11 cellular contexts compared by ENCODE assay signal in the genomic region with DNA sequence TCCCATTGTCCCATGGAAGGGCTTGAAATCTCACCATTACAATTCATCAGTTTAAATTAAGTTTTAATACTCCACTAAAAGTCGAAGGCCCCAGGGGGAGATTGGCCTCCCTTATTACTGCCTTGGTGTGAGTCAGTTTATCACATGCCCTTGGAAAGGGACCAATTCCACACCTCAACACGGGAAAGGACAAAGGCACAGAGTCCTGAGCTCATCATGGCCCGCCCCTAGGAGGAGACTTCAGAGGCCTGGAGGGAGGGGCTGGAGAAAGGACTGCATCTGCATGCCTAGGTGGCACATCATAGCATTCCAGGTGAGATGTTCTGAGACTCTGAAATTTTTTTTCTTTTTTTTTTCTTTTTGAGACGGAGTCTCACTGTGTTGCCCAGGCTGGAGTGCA. TPM values are rescaled to one million over a fixed set of nuclear protein-coding genes. Genes with fewer than 3 reads are reported as not detected.
DNase-seq lines count a peak whose midpoint lies in the region; ATAC-seq and TF ChIP-seq lines count a peak whose summit lies in the region.
"Had no signal": no experiment of that assay in that cellular context is flagged by ENCODE, and none has a peak within 500 bp of the region (broad histone marks: within the 10 kb centered on the region; RNA-seq: fewer than 3 reads in every experiment).

No MANE protein-coding gene starts in this region.

- H3F3A ChIP-seq in PC-9 (ENCODE audit: insufficient read depth, low read depth): peaks cover 13% of the 10 kb centered on the region; the same call in 1 of the 2 replicates

- H3K27ac ChIP-seq in PC-9 (0 out of 2 replicates have a peak overlapping the region, but pooled peaks have one; percentile 6), esophagus muscularis mucosa (replicated peaks in 1 of 4) (no peak overlapping the region)

- H3K4me1 ChIP-seq in PC-9 (replicated peaks; ENCODE audit: insufficient read depth): peaks cover 11% of the 10 kb centered on the region
- H3K4me1 ChIP-seq in esophagus muscularis mucosa: peaks cover 15 to 26% (median 21%) of the 10 kb centered on the region in 4 donors

- no peak overlapping the region for H2AFZ ChIP-seq in PC-9

- H4K20me1 ChIP-seq in PC-9 (ENCODE audit: insufficient read depth): no peaks in the 10 kb centered on the region

- no peak for DNase-seq in natural killer cell
- DNase-seq in natural killer cell treated with Interleukin-12 subunit alpha and Interleukin-12 subunit beta and Interleukin-15 and Interleukin-18, amount 100 ng/mL, for 72 hours (ENCODE audit: low spot score): no peak
- DNase-seq in PC-9: peak; percentile 88 to 91
- peak; percentile 73 for DNase-seq in glomerular visceral epithelial cell (ENCODE audit: extremely low spot score)
- DNase-seq in stimulated activated effector memory CD8-positive, alpha-beta T cell treated with anti-CD3 and anti-CD28 coated beads, Interleukin-12 subunit alpha, Interleukin-12 subunit beta, amount 100 ng/mL, for 72 hours (ENCODE audit: low spot score in 2 of 2): no peak
- no peak for DNase-seq in esophagus muscularis mucosa (ENCODE audit: extremely low spot score)
- no peak for DNase-seq in globus pallidus (ENCODE audit: low spot score)
- DNase-seq: activated CD8-positive, alpha-beta T cell treated with anti-CD3 and anti-CD28 coated beads, Interleukin-2, amount 10 ng/mL, durations not matched to agents 7 days and 5 days; KBM-7 had no signal

- CTCF ChIA-PET in PC-9 (lab: Charles Lee): interaction anchor here (1.0 kb wide), 1 partner anchor 296 kb away, joined by 4 read pairs; no protein-coding TSS in a partner anchor

- H3K4me3 ChIP-seq in PC-9 (no peak overlapping the region), esophagus muscularis mucosa (no peak overlapping the region)

- ATAC-seq in natural killer cell (no peak), GM19455 (IDR thresholded peaks at IDR 0.05; ENCODE audit: unreplicated experiment) (no peak)
- ATAC-seq in natural killer cell treated with Interleukin-12 subunit alpha and Interleukin-12 subunit beta and Interleukin-15 and Interleukin-18, amount 100 ng/mL, for 72 hours: no peak
- no peak for ATAC-seq in stimulated activated effector memory CD8-positive, alpha-beta T cell treated with anti-CD3 and anti-CD28 coated beads, Interleukin-12 subunit alpha, Interleukin-12 subunit beta, amount 100 ng/mL, for 72 hours
- ATAC-seq: activated CD8-positive, alpha-beta T cell treated with anti-CD3 and anti-CD28 coated beads, Interleukin-2, amount 10 ng/mL, durations not matched to agents 7 days and 5 days had no signal

- WGBS in esophagus muscularis mucosa: 79% methylated on average over 4 of the region's 4 CpGs

- intact Hi-C loops in natural killer cell (cut with micrococcal nuclease): no loop called here
- intact Hi-C loops in PC-9 (cut with micrococcal nuclease; ENCODE audit: unreplicated experiment): loop anchor here (1.0 kb wide), 1 partner anchor 49 kb away; a partner anchor contains a TSS
- intact Hi-C loops in esophagus muscularis mucosa (cut with DNase I): loop anchor here (10.0 kb wide), 1 partner anchor 49 kb away; a partner anchor contains a TSS

- no peaks in the 10 kb centered on the region for H3K9me3 Mint-ChIP-seq in natural killer cell
- H3K9me3 Mint-ChIP-seq in natural killer cell treated with Interleukin-12 subunit alpha and Interleukin-12 subunit beta and Interleukin-15 and Interleukin-18, amount 100 ng/mL, for 72 hours: no peaks in the 10 kb centered on the region
- no peaks in the 10 kb centered on the region for H3K9me3 Mint-ChIP-seq in stimulated activated effector memory CD8-positive, alpha-beta T cell treated with anti-CD3 and anti-CD28 coated beads, Interleukin-12 subunit alpha, Interleukin-12 subunit beta, amount 100 ng/mL, for 72 hours

- no peak for TF ChIP-seq POLR2A in esophagus muscularis mucosa (IDR thresholded peaks at IDR 0.05; ENCODE audit: low read depth)

- 0 out of 2 replicates have a peak overlapping the region, but pooled peaks have one; percentile 5 for H3K4me2 ChIP-seq in PC-9

- no peaks in the 10 kb centered on the region for H3K36me3 Mint-ChIP-seq in natural killer cell
- peaks cover 7% of the 10 kb centered on the region for H3K36me3 Mint-ChIP-seq in natural killer cell treated with Interleukin-12 subunit alpha and Interleukin-12 subunit beta and Interleukin-15 and Interleukin-18, amount 100 ng/mL, for 72 hours
- H3K36me3 Mint-ChIP-seq in stimulated activated effector memory CD8-positive, alpha-beta T cell treated with anti-CD3 and anti-CD28 coated beads, Interleukin-12 subunit alpha, Interleukin-12 subunit beta, amount 100 ng/mL, for 72 hours: peaks cover 17% of the 10 kb centered on the region

- no peak for TF ChIP-seq EP300 in esophagus muscularis mucosa (IDR thresholded peaks at IDR 0.05)

- BruUV-seq in PC-9 (replicated peaks; lab: Mats Ljungman, UMichigan): no TSS peak

- no peak overlapping the region for H3K27ac Mint-ChIP-seq in natural killer cell
- H3K27ac Mint-ChIP-seq in natural killer cell treated with Interleukin-12 subunit alpha and Interleukin-12 subunit beta and Interleukin-15 and Interleukin-18, amount 100 ng/mL, for 72 hours: no peak overlapping the region
- H3K27ac Mint-ChIP-seq in stimulated activated effector memory CD8-positive, alpha-beta T cell treated with anti-CD3 and anti-CD28 coated beads, Interleukin-12 subunit alpha, Interleukin-12 subunit beta, amount 100 ng/mL, for 72 hours: no peak overlapping the region

- H3K27me3 ChIP-seq in PC-9 (ENCODE audit: insufficient read depth, low read depth) (no peaks in the 10 kb centered on the region), esophagus muscularis mucosa (peaks cover 0 to 15% (median 0%) of the 10 kb centered on the region in 4 donors)

- TF ChIP-seq CTCF in natural killer cell (IDR thresholded peaks at IDR 0.05) (no peak), PC-9 (conservative IDR thresholded peaks at IDR 0.05) (no peak), esophagus muscularis mucosa (IDR thresholded peaks at IDR 0.05) (no peak)

- POLR2A ChIA-PET in PC-9 (lab: Charles Lee; ENCODE audit: unreplicated experiment): interaction anchor here (0.6 to 0.7 kb wide), 4 partner anchors 46 to 412 kb away, joined by 4 to 14 read pairs (median 6); no protein-coding TSS in a partner anchor

- H3K4me1 Mint-ChIP-seq in natural killer cell: peaks cover 16 to 22% of the 10 kb centered on the region in 2 donors
- H3K4me1 Mint-ChIP-seq in natural killer cell treated with Interleukin-12 subunit alpha and Interleukin-12 subunit beta and Interleukin-15 and Interleukin-18, amount 100 ng/mL, for 72 hours (ENCODE audit: low read depth in 2 of 2): peaks cover 12 to 20% of the 10 kb centered on the region in 2 donors
- H3K4me1 Mint-ChIP-seq in stimulated activated effector memory CD8-positive, alpha-beta T cell treated with anti-CD3 and anti-CD28 coated beads, Interleukin-12 subunit alpha, Interleukin-12 subunit beta, amount 100 ng/mL, for 72 hours: peaks cover 17% of the 10 kb centered on the region

- no peaks in the 10 kb centered on the region for H3K36me3 ChIP-seq in PC-9 (ENCODE audit: low read depth)
- H3K36me3 ChIP-seq in esophagus muscularis mucosa: no peaks in the 10 kb centered on the region

- H3K79me2 ChIP-seq in PC-9 (ENCODE audit: low read depth): peaks cover 3% of the 10 kb centered on the region

- H3K27me3 Mint-ChIP-seq in natural killer cell (ENCODE audit: low read depth in 2 of 2): no peaks in the 10 kb centered on the region
- no peaks in the 10 kb centered on the region for H3K27me3 Mint-ChIP-seq in natural killer cell treated with Interleukin-12 subunit alpha and Interleukin-12 subunit beta and Interleukin-15 and Interleukin-18, amount 100 ng/mL, for 72 hours

- H3K9me2 ChIP-seq in PC-9 (ENCODE audit: insufficient read depth): no peaks in the 10 kb centered on the region

- H3K4me3 Mint-ChIP-seq in natural killer cell: peak overlapping the region; percentile 41
- H3K4me3 Mint-ChIP-seq in natural killer cell treated with Interleukin-12 subunit alpha and Interleukin-12 subunit beta and Interleukin-15 and Interleukin-18, amount 100 ng/mL, for 72 hours: no peak overlapping the region
- no peak overlapping the region for H3K4me3 Mint-ChIP-seq in stimulated activated effector memory CD8-positive, alpha-beta T cell treated with anti-CD3 and anti-CD28 coated beads, Interleukin-12 subunit alpha, Interleukin-12 subunit beta, amount 100 ng/mL, for 72 hours
- H3K4me3 Mint-ChIP-seq: activated CD8-positive, alpha-beta T cell treated with anti-CD3 and anti-CD28 coated beads, Interleukin-2, amount 10 ng/mL, durations not matched to agents 7 days and 5 days; CD14-positive monocyte had no signal

- no peaks in the 10 kb centered on the region for H3K9me3 ChIP-seq in PC-9 (ENCODE audit: insufficient read depth, low read depth)
- H3K9me3 ChIP-seq in esophagus muscularis mucosa: no peaks in the 10 kb centered on the region

RNA-seq across cellular contexts. Expression of a gene that starts 2.8 kb away (rescaled TPM):
- total RNA-seq in natural killer cell (10 to 100 TPM; 45.4 to 61.0 (median 45.7) TPM), PC-9 (2021) (78.4 and 79.2 TPM in 2 replicates), esophagus muscularis mucosa (10 to 100 TPM in 1 of 4 donors, 1 to 10 TPM in 3; 3.3 to 11.7 (median 5.7) TPM)
- 10 to 100 TPM; 35.0 to 54.4 TPM for total RNA-seq in natural killer cell treated with Interleukin-12 subunit alpha and Interleukin-12 subunit beta and Interleukin-15 and Interleukin-18, amount 100 ng/mL, for 72 hours

RNA-seq across cellular contexts. Expression of a gene that starts 48.4 kb away (rescaled TPM):
- total RNA-seq in natural killer cell (10 to 100 TPM; 10.3 to 11.5 (median 10.3) TPM), PC-9 (2021) (40.5 and 44.2 TPM in 2 replicates), esophagus muscularis mucosa (10 to 100 TPM; 24.0 to 33.2 (median 26.9) TPM)
- 10 to 100 TPM; 12.1 to 19.0 TPM for total RNA-seq in natural killer cell treated with Interleukin-12 subunit alpha and Interleukin-12 subunit beta and Interleukin-15 and Interleukin-18, amount 100 ng/mL, for 72 hours

Comparison
In these comparisons a context has a peak if more than half of its experiments do, and no peak if none do; other contexts are left out.
1. DNase-seq: peak in PC-9 (2 of 2) and glomerular visceral epithelial cell (single experiment); none in natural killer cell (single experiment), natural killer cell treated with Interleukin-12 subunit alpha and Interleukin-12 subunit beta and Interleukin-15 and Interleukin-18, amount 100 ng/mL, for 72 hours (single experiment), stimulated activated effector memory CD8-positive, alpha-beta T cell treated with anti-CD3 and anti-CD28 coated beads, Interleukin-12 subunit alpha, Interleukin-12 subunit beta, amount 100 ng/mL, for 72 hours (0 of 2), esophagus muscularis mucosa (single experiment) and globus pallidus (single experiment).